Comparison of ENCODE assay signal across 16 cellular contexts in the genomic region with DNA sequence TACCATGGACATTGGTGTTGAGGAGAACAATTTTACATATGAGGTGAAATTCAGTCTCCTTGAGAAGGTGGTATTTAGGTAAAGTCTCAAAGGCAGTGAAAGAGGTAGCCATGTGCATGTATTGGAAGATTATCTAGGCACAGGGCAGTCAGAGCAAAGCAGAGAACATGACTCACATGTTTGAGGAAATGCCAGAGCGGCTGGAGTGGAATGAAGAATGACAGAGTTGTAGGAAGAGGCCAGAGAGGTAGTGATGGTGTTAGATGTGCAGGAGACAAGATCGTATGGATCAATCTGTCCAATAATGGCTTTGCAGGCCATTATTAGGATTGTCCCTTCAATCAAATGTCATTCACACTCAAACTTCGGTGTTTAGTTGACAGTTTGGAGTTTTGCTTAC.
DNase-seq lines count a peak whose midpoint lies in the region; ATAC-seq and TF ChIP-seq lines count a peak whose summit lies in the region.
"Had no signal": no experiment of that assay in that cellular context is flagged by ENCODE, and none has a peak within 500 bp of the region (broad histone marks: within the 10 kb centered on the region; RNA-seq: fewer than 3 reads in every experiment).

No MANE protein-coding gene starts in this region.

- H3K27me3 Mint-ChIP-seq in Calu3 (ENCODE audit: unreplicated experiment): no peaks in the 10 kb centered on the region
- no peaks in the 10 kb centered on the region for H3K27me3 Mint-ChIP-seq in T-helper 2 cell treated with Interferon-gamma antibody and Interleukin-4, amounts not matched to agents 5 μg/mL and 100 μg/mL, for 36 hours (ENCODE audit: low read depth)
- H3K27me3 Mint-ChIP-seq: type B pancreatic cell had no signal

- no peak overlapping the region for H3K27ac Mint-ChIP-seq in Calu3 (ENCODE audit: unreplicated experiment)
- H3K27ac Mint-ChIP-seq in T-helper 2 cell treated with Interferon-gamma antibody and Interleukin-4, amounts not matched to agents 5 μg/mL and 100 μg/mL, for 36 hours: no peak overlapping the region
- H3K27ac Mint-ChIP-seq: type B pancreatic cell had no signal

- H4K20me1 ChIP-seq in mammary epithelial cell (ENCODE audit: insufficient read depth, low read length): no peaks in the 10 kb centered on the region

- H3K27me3 ChIP-seq in mammary epithelial cell (ENCODE audit: insufficient read depth, low read length): peaks cover 10% of the 10 kb centered on the region
- no peaks in the 10 kb centered on the region for H3K27me3 ChIP-seq in kidney epithelial cell (ENCODE audit: control insufficient read depth, insufficient read depth, low read length)
- H3K27me3 ChIP-seq: esophagus squamous epithelium had no signal

- TF ChIP-seq CTCF in Calu3 (IDR thresholded peaks at IDR 0.05; ENCODE audit: unreplicated experiment) (no peak), mammary epithelial cell (conservative IDR thresholded peaks at IDR 0.05 in 1 of 2, IDR thresholded peaks at IDR 0.05 in 1 of 2; ENCODE audit: extremely low read depth in 1 of 2, insufficient read depth in 1 of 2, low read depth in 1 of 2, low read length in 2 of 2) (no peak), kidney epithelial cell (IDR thresholded peaks at IDR 0.05; ENCODE audit: insufficient read depth, low read length, poor library complexity, severe bottlenecking) (no peak)

- no peak overlapping the region for H2AFZ ChIP-seq in mammary epithelial cell (ENCODE audit: low read depth, low read length)

- no peak overlapping the region for H3K27ac ChIP-seq in mammary epithelial cell (ENCODE audit: insufficient read depth, low read depth, low read length)
- H3K27ac ChIP-seq: esophagus squamous epithelium had no signal

- dilution Hi-C loops in mammary epithelial cell (cut with HindIII; ENCODE audit: low sequenced_read_pairs): no loop called here

- H3K36me3 ChIP-seq in mammary epithelial cell (ENCODE audit: insufficient read depth, low read length) (no peaks in the 10 kb centered on the region), kidney epithelial cell (ENCODE audit: control insufficient read depth, insufficient read depth, low read length) (no peaks in the 10 kb centered on the region)
- H3K36me3 ChIP-seq: esophagus squamous epithelium had no signal

- in situ Hi-C loops in mammary epithelial cell (cut with MboI; ENCODE audit: low sequenced_read_pairs in 2 of 2): no loop called here

- H3K9ac ChIP-seq in mammary epithelial cell (ENCODE audit: insufficient read depth, low read length): no peak overlapping the region

- peak; percentile 11 for DNase-seq in Calu3
- DNase-seq in LHCN-M2 (ENCODE audit: low read depth): peak; percentile 32
- peak; percentile 62 for DNase-seq in mammary epithelial cell
- DNase-seq in kidney epithelial cell (ENCODE audit: low read depth): peak; percentile 26
- DNase-seq in T-helper 2 cell treated with Interferon-gamma antibody and Interleukin-4, amounts not matched to agents 5 μg/mL and 100 μg/mL, for 36 hours (ENCODE audit: low spot score): no peak
- DNase-seq in NCI-H2081 treated with DMSO at 0.1 percent for 48 hours (lab: John Stamatoyannopoulos, UW): no peak
- DNase-seq in NCI-H1092 (lab: John Stamatoyannopoulos, UW): no peak
- DNase-seq: activated effector memory CD4-positive, alpha-beta T cell treated with anti-CD3 and anti-CD28 coated beads, Interleukin-2, amount 50 U/mL, for 16 hours; esophagus squamous epithelium; Kasumi-1; mucosa of descending colon; NCI-H1930; NCI-H748 treated with DMSO at 0.1 percent for 48 hours had no signal

- BruUV-seq in Calu3 (replicated peaks; lab: Mats Ljungman, UMichigan) (no TSS peak), mammary epithelial cell (replicated peaks; lab: Mats Ljungman, UMichigan) (no TSS peak)

- H3K4me3 ChIP-seq in mammary epithelial cell (replicated peaks in 1 of 3; ENCODE audit: insufficient read depth in 1 of 3, low read depth in 2 of 3, low read length in 3 of 3): no peak overlapping the region
- no peak overlapping the region for H3K4me3 ChIP-seq in kidney epithelial cell (ENCODE audit: low read depth, low read length)
- H3K4me3 ChIP-seq: esophagus squamous epithelium, mucosa of descending colon had no signal

- no peaks in the 10 kb centered on the region for H3K9me3 Mint-ChIP-seq in Calu3 (ENCODE audit: low read depth, unreplicated experiment)
- H3K9me3 Mint-ChIP-seq in T-helper 2 cell treated with Interferon-gamma antibody and Interleukin-4, amounts not matched to agents 5 μg/mL and 100 μg/mL, for 36 hours: peaks cover 3% of the 10 kb centered on the region
- H3K9me3 Mint-ChIP-seq: type B pancreatic cell had no signal

- 69% methylated on average over 3 of the region's 3 CpGs for WGBS in mammary epithelial cell (ENCODE audit: low coverage, missing lambda C conversion rate)

- intact Hi-C loops in Calu3 (cut with micrococcal nuclease; ENCODE audit: unreplicated experiment) (no loop called here), mammary epithelial cell (cut with micrococcal nuclease) (no loop called here)

- ATAC-seq in HG02885 (IDR thresholded peaks at IDR 0.05; ENCODE audit: poor library complexity, unreplicated experiment): no peak
- ATAC-seq: mucosa of descending colon, Right ventricle myocardium inferior had no signal

- H3K4me3 Mint-ChIP-seq in Calu3 (ENCODE audit: low read depth, unreplicated experiment): no peak overlapping the region
- no peak overlapping the region for H3K4me3 Mint-ChIP-seq in T-helper 2 cell treated with Interferon-gamma antibody and Interleukin-4, amounts not matched to agents 5 μg/mL and 100 μg/mL, for 36 hours
- H3K4me3 Mint-ChIP-seq: type B pancreatic cell had no signal

- CTCF ChIA-PET in Calu3 (lab: Charles Lee) (no interaction called here), mammary epithelial cell (lab: Charles Lee; ENCODE audit: low non-redundant PET) (no interaction called here)

- no peak overlapping the region for H3K4me2 ChIP-seq in mammary epithelial cell (ENCODE audit: insufficient read depth, low read depth, low read length)

- H3K9me3 ChIP-seq in mammary epithelial cell (replicated peaks; ENCODE audit: insufficient read depth, low read length): peaks cover under 1% of the 10 kb centered on the region
- H3K9me3 ChIP-seq: mucosa of descending colon had no signal

- H3K4me1 ChIP-seq in mammary epithelial cell (ENCODE audit: insufficient read depth, low read length): no peaks in the 10 kb centered on the region
- H3K4me1 ChIP-seq: esophagus squamous epithelium had no signal

- H3K79me2 ChIP-seq in mammary epithelial cell (ENCODE audit: insufficient read depth, low read length): no peaks in the 10 kb centered on the region

- peaks cover 9% of the 10 kb centered on the region for H3K4me1 Mint-ChIP-seq in Calu3 (ENCODE audit: low read depth, unreplicated experiment)
- no peaks in the 10 kb centered on the region for H3K4me1 Mint-ChIP-seq in T-helper 2 cell treated with Interferon-gamma antibody and Interleukin-4, amounts not matched to agents 5 μg/mL and 100 μg/mL, for 36 hours (ENCODE audit: low read depth)

- no peaks in the 10 kb centered on the region for H3K36me3 Mint-ChIP-seq in Calu3 (ENCODE audit: insufficient read depth, unreplicated experiment)
- H3K36me3 Mint-ChIP-seq in T-helper 2 cell treated with Interferon-gamma antibody and Interleukin-4, amounts not matched to agents 5 μg/mL and 100 μg/mL, for 36 hours (ENCODE audit: low read depth): no peaks in the 10 kb centered on the region
- H3K36me3 Mint-ChIP-seq: type B pancreatic cell had no signal

Comparison
In these comparisons a context has a peak if more than half of its experiments do, and no peak if none do; other contexts are left out.
1. DNase-seq: peak in Calu3 (single experiment), LHCN-M2 (single experiment), mammary epithelial cell (single experiment) and kidney epithelial cell (single experiment); none in T-helper 2 cell treated with Interferon-gamma antibody and Interleukin-4, amounts not matched to agents 5 μg/mL and 100 μg/mL, for 36 hours (single experiment), NCI-H2081 treated with DMSO at 0.1 percent for 48 hours (single experiment) and NCI-H1092 (single experiment).